In genomic region chr4:65968873-65969272, GRCh38 we compare ENCODE assay signal across 23 cellular contexts.
A peak's percentile ranks its signal among the peaks of the same experiment; 100 is the strongest.
DNase-seq lines count a peak whose midpoint lies in the region; ATAC-seq, FAIRE-seq and TF ChIP-seq lines count a peak whose summit lies in the region.
"Had no signal": no experiment of that assay in that cellular context is flagged by ENCODE, and none has a peak within 500 bp of the region (broad histone marks: within the 10 kb centered on the region; RNA-seq: fewer than 3 reads in every experiment).

No MANE protein-coding gene starts in this region.

- H3K9ac ChIP-seq in astrocyte (ENCODE audit: low read length) = no peak overlapping the region
- H3K9ac ChIP-seq: parathyroid adenoma had no signal

- no peaks in the 10 kb centered on the region for H3K27me3 Mint-ChIP-seq in astrocyte (ENCODE audit: low read depth, unreplicated experiment)
- H3K27me3 Mint-ChIP-seq: activated naive CD8-positive, alpha-beta T cell treated with anti-CD3 and anti-CD28 coated beads, Interleukin-2, amount 10 ng/mL, durations not matched to agents 7 days and 5 days; CD4-positive, alpha-beta T cell had no signal

- H3K27ac Mint-ChIP-seq in astrocyte (ENCODE audit: unreplicated experiment) = no peak overlapping the region
- H3K27ac Mint-ChIP-seq: activated CD8-positive, alpha-beta T cell treated with anti-CD3 and anti-CD28 coated beads, Interleukin-2, amount 10 ng/mL, durations not matched to agents 7 days and 5 days; activated naive CD8-positive, alpha-beta T cell treated with anti-CD3 and anti-CD28 coated beads, Interleukin-2, amount 10 ng/mL, durations not matched to agents 7 days and 5 days; activated T-helper 1 cell treated with anti-CD3 and anti-CD28 coated beads, Interleukin-12 subunit alpha, Interleukin-12 subunit beta, Interleukin-2, Interleukin-4 antibody, amounts not matched to agents 30 ng/mL and 10 ng/mL and 1 ng/mL, durations not matched to agents 14 hours and 24 hours and 36 hours; CD4-positive, alpha-beta T cell; WTC11 had no signal

- H3K36me3 ChIP-seq in astrocyte (ENCODE audit: insufficient read depth, low read length) = no peaks in the 10 kb centered on the region
- no peaks in the 10 kb centered on the region for H3K36me3 ChIP-seq in kidney epithelial cell (ENCODE audit: control insufficient read depth, insufficient read depth, low read length)
- H3K36me3 ChIP-seq: tibial nerve had no signal

- no peaks in the 10 kb centered on the region for H4K20me1 ChIP-seq in astrocyte (ENCODE audit: insufficient read depth, low read length)

- no peaks in the 10 kb centered on the region for H3K9me3 ChIP-seq in astrocyte (ENCODE audit: insufficient read depth, low read depth, low read length)
- H3K9me3 ChIP-seq: tibial nerve had no signal

- DNase-seq in NCI-H1436 (lab: John Stamatoyannopoulos, UW) (peak; percentile 0), NCI-H1436 treated with DMSO at 0.1 percent for 48 hours (lab: John Stamatoyannopoulos, UW) (no peak), astrocyte (ENCODE audit: low read depth) (peak; percentile 71), kidney epithelial cell (ENCODE audit: low read depth) (peak; percentile 48), superior temporal gyrus (ENCODE audit: extremely low spot score) (peak; percentile 50)
- DNase-seq in activated CD8-positive, alpha-beta memory T cell treated with anti-CD3 and anti-CD28 coated beads, Interleukin-2, amount 50 U/mL, for 4 hours = no peak
- DNase-seq: 8988T; activated CD8-positive, alpha-beta T cell treated with anti-CD3 and anti-CD28 coated beads, Interleukin-2, amount 10 ng/mL, durations not matched to agents 7 days and 5 days; activated naive CD8-positive, alpha-beta T cell treated with anti-CD3 and anti-CD28 coated beads, Interleukin-2, amount 10 ng/mL, durations not matched to agents 7 days and 5 days; CD4-positive, alpha-beta T cell; effector memory CD4-positive, alpha-beta T cell; NCI-H510A; Right ventricle myocardium superior had no signal

- H3K27me3 ChIP-seq in astrocyte (ENCODE audit: insufficient read depth, low read length) = no peaks in the 10 kb centered on the region
- H3K27me3 ChIP-seq in kidney epithelial cell (ENCODE audit: control insufficient read depth, insufficient read depth, low read length) = no peaks in the 10 kb centered on the region
- H3K27me3 ChIP-seq: tibial nerve had no signal

- no peaks in the 10 kb centered on the region for H3K9me3 Mint-ChIP-seq in astrocyte (ENCODE audit: unreplicated experiment)
- H3K9me3 Mint-ChIP-seq: activated naive CD8-positive, alpha-beta T cell treated with anti-CD3 and anti-CD28 coated beads, Interleukin-2, amount 10 ng/mL, durations not matched to agents 7 days and 5 days; activated T-helper 1 cell treated with anti-CD3 and anti-CD28 coated beads, Interleukin-12 subunit alpha, Interleukin-12 subunit beta, Interleukin-2, Interleukin-4 antibody, amounts not matched to agents 30 ng/mL and 10 ng/mL and 1 ng/mL, durations not matched to agents 14 hours and 24 hours and 36 hours; WTC11 had no signal

- TF ChIP-seq CTCF in astrocyte (IDR thresholded peaks at IDR 0.05; ENCODE audit: insufficient read depth, low read depth, low read length) = no peak
- no peak for TF ChIP-seq CTCF in kidney epithelial cell (IDR thresholded peaks at IDR 0.05; ENCODE audit: insufficient read depth, low read length, poor library complexity, severe bottlenecking)

- no peak overlapping the region for H3K27ac ChIP-seq in astrocyte (ENCODE audit: low read depth, low read length)
- H3K27ac ChIP-seq: parathyroid adenoma, skin epidermis, tibial nerve had no signal

- no peaks in the 10 kb centered on the region for H3K79me2 ChIP-seq in astrocyte (ENCODE audit: insufficient read depth, low read length)
- H3K79me2 ChIP-seq: parathyroid adenoma had no signal

- H3K4me3 Mint-ChIP-seq in astrocyte (ENCODE audit: unreplicated experiment) = no peak overlapping the region
- H3K4me3 Mint-ChIP-seq: activated CD8-positive, alpha-beta T cell treated with anti-CD3 and anti-CD28 coated beads, Interleukin-2, amount 10 ng/mL, durations not matched to agents 7 days and 5 days; activated naive CD8-positive, alpha-beta T cell treated with anti-CD3 and anti-CD28 coated beads, Interleukin-2, amount 10 ng/mL, durations not matched to agents 7 days and 5 days; activated T-helper 1 cell treated with anti-CD3 and anti-CD28 coated beads, Interleukin-12 subunit alpha, Interleukin-12 subunit beta, Interleukin-2, Interleukin-4 antibody, amounts not matched to agents 30 ng/mL and 10 ng/mL and 1 ng/mL, durations not matched to agents 14 hours and 24 hours and 36 hours; CD4-positive, alpha-beta T cell; WTC11 had no signal

- H3K4me1 Mint-ChIP-seq in astrocyte (ENCODE audit: low read depth, unreplicated experiment) = no peaks in the 10 kb centered on the region
- H3K4me1 Mint-ChIP-seq: activated naive CD8-positive, alpha-beta T cell treated with anti-CD3 and anti-CD28 coated beads, Interleukin-2, amount 10 ng/mL, durations not matched to agents 7 days and 5 days; WTC11 had no signal

- H3K4me2 ChIP-seq in astrocyte (ENCODE audit: low read length) = no peak overlapping the region

- peak overlapping the region; percentile 47 for H2AFZ ChIP-seq in astrocyte (ENCODE audit: low read depth, low read length)
- H2AFZ ChIP-seq: parathyroid adenoma had no signal

- FAIRE-seq in astrocyte (lab: Jason Lieb, UNC) = no peak
- FAIRE-seq: HTR-8/SVneo had no signal

- ATAC-seq in HG02571 (IDR thresholded peaks at IDR 0.05; ENCODE audit: unreplicated experiment) (no peak), HG02623 (IDR thresholded peaks at IDR 0.05; ENCODE audit: unreplicated experiment) (no peak)
- ATAC-seq: activated CD8-positive, alpha-beta T cell treated with anti-CD3 and anti-CD28 coated beads, Interleukin-2, amount 10 ng/mL, durations not matched to agents 7 days and 5 days; HCT116; left lobe of liver; WTC11 had no signal

- H3K4me1 ChIP-seq in astrocyte (ENCODE audit: insufficient read depth, low read length) = no peaks in the 10 kb centered on the region
- H3K4me1 ChIP-seq: parathyroid adenoma had no signal

- H3K36me3 Mint-ChIP-seq in astrocyte (ENCODE audit: low read depth, unreplicated experiment) = no peaks in the 10 kb centered on the region
- H3K36me3 Mint-ChIP-seq: activated naive CD8-positive, alpha-beta T cell treated with anti-CD3 and anti-CD28 coated beads, Interleukin-2, amount 10 ng/mL, durations not matched to agents 7 days and 5 days; WTC11 had no signal

- no peak overlapping the region for H3K4me3 ChIP-seq in astrocyte (ENCODE audit: insufficient read depth, low read depth, low read length)
- H3K4me3 ChIP-seq in kidney epithelial cell (ENCODE audit: low read depth, low read length) = no peak overlapping the region
- H3K4me3 ChIP-seq: skin epidermis, tibial nerve had no signal

Comparison
In these comparisons a context has a peak if more than half of its experiments do, and no peak if none do; other contexts are left out.
1. DNase-seq: peak in NCI-H1436 (single experiment), astrocyte (single experiment), kidney epithelial cell (single experiment) and superior temporal gyrus (single experiment); none in NCI-H1436 treated with DMSO at 0.1 percent for 48 hours (single experiment) and activated CD8-positive, alpha-beta memory T cell treated with anti-CD3 and anti-CD28 coated beads, Interleukin-2, amount 50 U/mL, for 4 hours (single experiment).